Comparison of ENCODE assay signal across 14 cellular contexts in the genomic region with DNA sequence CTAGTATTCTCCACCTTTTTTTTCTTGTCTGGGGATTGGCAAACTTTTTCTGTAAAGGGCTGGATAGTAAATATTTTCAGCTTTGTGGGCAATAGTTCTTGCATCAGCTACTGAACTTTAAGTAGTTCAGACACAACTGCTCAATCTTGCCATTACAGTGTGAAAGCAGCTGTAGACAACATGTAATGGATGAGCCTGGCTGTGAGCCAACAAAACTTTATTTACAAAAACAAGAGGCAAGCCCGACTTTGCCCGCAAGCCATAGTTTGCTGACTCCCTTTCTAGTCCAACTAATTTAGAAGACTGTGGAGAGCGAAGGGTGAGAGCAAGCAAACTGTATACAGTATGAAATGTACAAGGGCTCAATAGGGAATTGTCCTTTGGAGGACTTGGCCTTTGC.
"Had no signal": no experiment of that assay in that cellular context is flagged by ENCODE, and none has a peak within 500 bp of the region (broad histone marks: within the 10 kb centered on the region; RNA-seq: fewer than 3 reads in every experiment).

No MANE protein-coding gene starts in this region.

- DNase-seq: activated CD4-positive, alpha-beta T cell treated with anti-CD3 and anti-CD28 coated beads, Interleukin-2, amount 50 U/mL, for 4 hours; activated effector memory CD4-positive, alpha-beta T cell treated with Interleukin-2 at 50 U/mL for 16 hours; activated T-cell treated with anti-CD3 and anti-CD28 coated beads, Interleukin-2, amount 50 U/mL, for 24 hours; amniotic stem cell; body of pancreas; effector memory CD4-positive, alpha-beta T cell; hypothalamus; lower lobe of right lung; midbrain; naive thymus-derived CD4-positive, alpha-beta T cell; tibial artery had no signal

- H3K4me3 Mint-ChIP-seq: activated naive CD4-positive, alpha-beta T cell treated with anti-CD3 and anti-CD28 coated beads, Interleukin-2, amount 50 U/mL, for 24 hours; activated T-cell treated with anti-CD3 and anti-CD28 coated beads, Interleukin-2, amount 50 U/mL, for 24 hours; naive thymus-derived CD4-positive, alpha-beta T cell had no signal

- H3K36me3 Mint-ChIP-seq: activated naive CD4-positive, alpha-beta T cell treated with anti-CD3 and anti-CD28 coated beads, Interleukin-2, amount 50 U/mL, for 24 hours; naive thymus-derived CD4-positive, alpha-beta T cell had no signal

- H3K27ac Mint-ChIP-seq: activated naive CD4-positive, alpha-beta T cell treated with anti-CD3 and anti-CD28 coated beads, Interleukin-2, amount 50 U/mL, for 24 hours; activated T-cell treated with anti-CD3 and anti-CD28 coated beads, Interleukin-2, amount 50 U/mL, for 24 hours; naive thymus-derived CD4-positive, alpha-beta T cell had no signal

- H3K27ac ChIP-seq: body of pancreas, epithelial cell of prostate, lower lobe of right lung, neutrophil, tibial artery had no signal

- ATAC-seq: body of pancreas; lower lobe of right lung; naive thymus-derived CD4-positive, alpha-beta T cell had no signal

- H3K9me3 Mint-ChIP-seq: activated naive CD4-positive, alpha-beta T cell treated with anti-CD3 and anti-CD28 coated beads, Interleukin-2, amount 50 U/mL, for 24 hours; activated T-cell treated with anti-CD3 and anti-CD28 coated beads, Interleukin-2, amount 50 U/mL, for 24 hours had no signal
